1 cellular context compared by ENCODE assay signal in the genomic region with DNA sequence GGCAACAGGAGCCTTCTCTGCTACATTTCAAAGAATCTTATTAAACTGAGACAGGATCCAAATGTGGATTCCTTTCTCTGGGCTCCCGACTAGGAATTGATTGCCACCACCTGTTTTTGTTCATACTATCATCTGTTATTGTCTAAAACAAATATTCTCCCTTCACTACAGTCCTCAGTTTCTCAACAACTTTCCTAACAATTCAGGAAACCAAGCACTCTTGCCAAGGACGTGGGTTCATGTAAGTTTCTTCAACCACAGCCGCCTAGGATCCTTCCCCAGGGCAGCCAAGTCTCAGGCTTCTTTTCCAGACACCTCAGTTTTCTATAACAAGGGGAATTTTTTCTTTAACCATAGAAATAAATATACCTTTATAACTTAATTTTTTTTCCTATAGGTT.
TF ChIP-seq lines count a peak whose summit lies in the region.

No MANE protein-coding gene starts in this region.

TF ChIP-seq in IMR-90, 13 proteins besides CTCF, POLR2A, EP300 and RAD21 (continued from another document):
- TF ChIP-seq MAZ (IDR thresholded peaks at IDR 0.05; ENCODE audit: borderline replicate concordance, low read depth, low read length) (no peak), FOS (IDR thresholded peaks at IDR 0.05; ENCODE audit: low read depth, low read length) (no peak), CHD1 (IDR thresholded peaks at IDR 0.05; ENCODE audit: low read depth, low read length) (no peak)
